Comparison of ENCODE assay signal across 13 cellular contexts in the genomic region with DNA sequence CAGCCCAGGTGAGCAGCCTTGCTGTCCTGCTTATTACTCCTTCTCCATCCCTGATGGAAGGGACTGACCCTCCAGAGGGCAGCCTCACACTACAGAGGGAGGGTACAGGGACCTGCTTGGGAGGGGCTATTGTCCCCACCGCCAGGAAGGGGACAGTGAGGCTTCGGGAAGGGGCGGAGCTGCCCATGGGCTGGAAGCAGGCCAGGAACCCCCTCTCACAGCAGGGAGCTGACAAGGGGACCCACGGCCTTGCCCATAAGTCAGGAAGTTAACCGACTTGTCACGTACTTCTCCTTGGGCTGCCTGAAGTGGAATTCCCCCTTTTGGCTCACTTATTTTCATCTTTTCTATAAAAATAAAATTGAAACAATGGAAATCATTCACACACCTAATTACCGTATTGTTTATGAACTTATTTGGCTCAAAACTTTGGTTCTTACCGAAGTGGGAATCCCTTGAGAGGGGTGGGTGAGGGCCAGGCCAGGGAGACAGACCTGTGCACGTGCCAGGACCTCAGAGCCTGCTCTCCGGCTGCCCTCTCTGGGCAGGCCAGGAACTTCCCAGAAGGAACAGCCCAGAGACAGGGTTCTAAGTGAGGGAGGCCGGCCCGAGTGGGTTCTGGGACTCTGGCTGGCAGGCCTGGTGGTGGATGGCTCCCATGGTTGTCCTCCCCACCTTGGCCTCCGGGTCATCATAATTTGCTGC. TPM values are rescaled to one million over a fixed set of nuclear protein-coding genes. Genes with fewer than 3 reads are reported as not detected.
DNase-seq lines count a peak whose midpoint lies in the region; ATAC-seq and TF ChIP-seq lines count a peak whose summit lies in the region.
"Had no signal": no experiment of that assay in that cellular context is flagged by ENCODE, and none has a peak within 500 bp of the region (broad histone marks: within the 10 kb centered on the region; RNA-seq: fewer than 3 reads in every experiment).

No MANE protein-coding gene starts in this region.

- H3K9ac ChIP-seq in mesenchymal stem cell (ENCODE audit: low read length): no peak overlapping the region

- H2BK120ac ChIP-seq in mesenchymal stem cell (ENCODE audit: low read depth, low read length): no peak overlapping the region

- H3K36me3 ChIP-seq in mesenchymal stem cell (ENCODE audit: control insufficient read depth in 1 of 2, insufficient read depth in 2 of 2, low read depth in 1 of 2, low read length in 2 of 2): no peaks in the 10 kb centered on the region
- H3K36me3 ChIP-seq in vagina: no peaks in the 10 kb centered on the region

- H3K14ac ChIP-seq in mesenchymal stem cell (ENCODE audit: low read length in 2 of 2): no peak overlapping the region

- TF ChIP-seq POLR2A in vagina (IDR thresholded peaks at IDR 0.05) (no peak), lower leg skin (IDR thresholded peaks at IDR 0.05) (no peak)

- no peak overlapping the region for H2BK12ac ChIP-seq in mesenchymal stem cell (ENCODE audit: low read length in 2 of 2)

- no peak for TF ChIP-seq CTCF in vagina (IDR thresholded peaks at IDR 0.05)
- no peak for TF ChIP-seq CTCF in lower leg skin (IDR thresholded peaks at IDR 0.05)

- H2AFZ ChIP-seq in mesenchymal stem cell (ENCODE audit: low read depth, low read length): no peak overlapping the region

- H4K91ac ChIP-seq in mesenchymal stem cell (ENCODE audit: low read length): no peak overlapping the region

- H3K4me3 ChIP-seq in mesenchymal stem cell (ENCODE audit: insufficient read depth in 1 of 2, low read depth in 1 of 2, low read length in 2 of 2): no peak overlapping the region
- H3K4me3 ChIP-seq in vagina: no peak overlapping the region
- no peak overlapping the region for H3K4me3 ChIP-seq in lower leg skin (ENCODE audit: low read depth, poor library complexity, severe bottlenecking)

- H2BK15ac ChIP-seq in mesenchymal stem cell (ENCODE audit: low read depth, poor library complexity, severe bottlenecking): peak overlapping the region; percentile 34

- peak overlapping the region; percentile 20 for H4K8ac ChIP-seq in mesenchymal stem cell (ENCODE audit: low read length)

- peaks cover 15% of the 10 kb centered on the region for H3K27me3 Mint-ChIP-seq in activated naive CD8-positive, alpha-beta T cell treated with anti-CD3 and anti-CD28 coated beads, Interleukin-2, amount 50 U/mL, for 24 hours
- H3K27me3 Mint-ChIP-seq in activated naive CD8-positive, alpha-beta T cell treated with anti-CD3 and anti-CD28 coated beads for 36 hours: peaks cover 14% of the 10 kb centered on the region
- peaks cover 37% of the 10 kb centered on the region for H3K27me3 Mint-ChIP-seq in dendritic cell treated with granulocyte-macrophage colony-stimulating factor and Interleukin-4, amounts not matched to agents 40 ng/mL and 50 ng/mL, for 4 days

- no peak overlapping the region for H2AK5ac ChIP-seq in mesenchymal stem cell (ENCODE audit: low read length, severe bottlenecking)

- no peak overlapping the region for H2BK5ac ChIP-seq in mesenchymal stem cell (ENCODE audit: low read depth, low read length, poor library complexity, severe bottlenecking)

- H3K4me2 ChIP-seq in mesenchymal stem cell (ENCODE audit: low read length, poor library complexity, severe bottlenecking): no peak overlapping the region

- H3K18ac ChIP-seq in mesenchymal stem cell (ENCODE audit: low read depth in 1 of 2, low read length in 2 of 2): no peak overlapping the region

- H3K27ac ChIP-seq in mesenchymal stem cell (ENCODE audit: low read length, poor library complexity, severe bottlenecking) (no peak overlapping the region), vagina (peak overlapping the region; percentile 60)

- H3K4ac ChIP-seq in mesenchymal stem cell (ENCODE audit: low read depth in 1 of 2, low read length in 2 of 2): peak overlapping the region in 1 of 2 experiments; percentile 17

- no peaks in the 10 kb centered on the region for H3K9me3 ChIP-seq in mesenchymal stem cell (ENCODE audit: control insufficient read depth, low read length)
- no peaks in the 10 kb centered on the region for H3K9me3 ChIP-seq in vagina

- H3K36me3 Mint-ChIP-seq in activated naive CD8-positive, alpha-beta T cell treated with anti-CD3 and anti-CD28 coated beads, Interleukin-2, amount 50 U/mL, for 24 hours (ENCODE audit: low read depth): no peaks in the 10 kb centered on the region
- no peaks in the 10 kb centered on the region for H3K36me3 Mint-ChIP-seq in activated naive CD8-positive, alpha-beta T cell treated with anti-CD3 and anti-CD28 coated beads for 36 hours
- H3K36me3 Mint-ChIP-seq in dendritic cell treated with granulocyte-macrophage colony-stimulating factor and Interleukin-4, amounts not matched to agents 40 ng/mL and 50 ng/mL, for 4 days (ENCODE audit: low read depth): no peaks in the 10 kb centered on the region

- intact Hi-C loops in dendritic cell treated with granulocyte-macrophage colony-stimulating factor and Interleukin-4, amounts not matched to agents 40 ng/mL and 50 ng/mL, for 4 days (cut with micrococcal nuclease): no loop called here
- intact Hi-C loops in vagina (cut with DNase I): no loop called here
- intact Hi-C loops in lower leg skin (cut with DNase I; ENCODE audit: low total_unique reads): no loop called here

- DNase-seq in activated naive CD8-positive, alpha-beta T cell treated with anti-CD3 and anti-CD28 coated beads, Interleukin-2, amount 50 U/mL, for 24 hours: no peak
- no peak for DNase-seq in activated naive CD8-positive, alpha-beta T cell treated with anti-CD3 and anti-CD28 coated beads for 36 hours
- DNase-seq in mesenchymal stem cell: no peak
- DNase-seq in vagina (ENCODE audit: extremely low spot score in 2 of 2): no peak
- no peak for DNase-seq in lower leg skin (ENCODE audit: low spot score in 2 of 2)
- no peak for DNase-seq in activated naive CD4-positive, alpha-beta T cell treated with Interleukin-2 at 50 U/mL for 16 hours
- DNase-seq: activated naive CD4-positive, alpha-beta T cell treated with anti-CD3 and anti-CD28 coated beads, Interleukin-2, amount 50 U/mL, for 16 hours; NCI-H2081 treated with DMSO at 0.1 percent for 48 hours; stimulated activated CD4-positive, alpha-beta T cell treated with anti-CD3 and anti-CD28 coated beads, Interleukin-1b, Interleukin-23, amount 100 ng/mL, for 48 hours; T1000 had no signal

- H3K23ac ChIP-seq in mesenchymal stem cell (ENCODE audit: low read length in 2 of 2): no peak overlapping the region

- WGBS in mesenchymal stem cell: 63% methylated on average over 12 of the region's 13 CpGs
- WGBS in lower leg skin, 2 donors: 60 to 66% methylated on average over 13 of the region's 13 CpGs

- no peaks in the 10 kb centered on the region for H3K79me1 ChIP-seq in mesenchymal stem cell (replicated peaks; ENCODE audit: low read length, poor library complexity, severe bottlenecking)

- H3K4me1 ChIP-seq in mesenchymal stem cell (ENCODE audit: control insufficient read depth, insufficient read depth, low read depth, low read length) (peaks cover 17% of the 10 kb centered on the region), vagina (peaks cover 20% of the 10 kb centered on the region)

- H3K4me3 Mint-ChIP-seq in activated naive CD8-positive, alpha-beta T cell treated with anti-CD3 and anti-CD28 coated beads, Interleukin-2, amount 50 U/mL, for 24 hours: no peak overlapping the region
- no peak overlapping the region for H3K4me3 Mint-ChIP-seq in activated naive CD8-positive, alpha-beta T cell treated with anti-CD3 and anti-CD28 coated beads for 36 hours
- no peak overlapping the region for H3K4me3 Mint-ChIP-seq in dendritic cell treated with granulocyte-macrophage colony-stimulating factor and Interleukin-4, amounts not matched to agents 40 ng/mL and 50 ng/mL, for 4 days

- no peak overlapping the region for H3K27ac Mint-ChIP-seq in activated naive CD8-positive, alpha-beta T cell treated with anti-CD3 and anti-CD28 coated beads, Interleukin-2, amount 50 U/mL, for 24 hours
- no peak overlapping the region for H3K27ac Mint-ChIP-seq in activated naive CD8-positive, alpha-beta T cell treated with anti-CD3 and anti-CD28 coated beads for 36 hours
- peak overlapping the region; percentile 33 for H3K27ac Mint-ChIP-seq in dendritic cell treated with granulocyte-macrophage colony-stimulating factor and Interleukin-4, amounts not matched to agents 40 ng/mL and 50 ng/mL, for 4 days

- H3K4me1 Mint-ChIP-seq in activated naive CD8-positive, alpha-beta T cell treated with anti-CD3 and anti-CD28 coated beads, Interleukin-2, amount 50 U/mL, for 24 hours: peaks cover 9% of the 10 kb centered on the region
- no peaks in the 10 kb centered on the region for H3K4me1 Mint-ChIP-seq in activated naive CD8-positive, alpha-beta T cell treated with anti-CD3 and anti-CD28 coated beads for 36 hours
- peaks cover 58% of the 10 kb centered on the region for H3K4me1 Mint-ChIP-seq in dendritic cell treated with granulocyte-macrophage colony-stimulating factor and Interleukin-4, amounts not matched to agents 40 ng/mL and 50 ng/mL, for 4 days (ENCODE audit: low read depth)

- ATAC-seq in activated naive CD8-positive, alpha-beta T cell treated with anti-CD3 and anti-CD28 coated beads, Interleukin-2, amount 50 U/mL, for 24 hours: peak; percentile 8
- ATAC-seq in HG02884 (IDR thresholded peaks at IDR 0.05; ENCODE audit: unreplicated experiment): no peak
- ATAC-seq: esophagus mucosa had no signal

- H3K27me3 ChIP-seq in mesenchymal stem cell (ENCODE audit: control insufficient read depth in 1 of 2, insufficient read depth in 1 of 2, low read length in 2 of 2) (peaks cover 18 to 43% of the 10 kb centered on the region in 2 experiments), vagina (no peaks in the 10 kb centered on the region)

- H3K9me3 Mint-ChIP-seq in activated naive CD8-positive, alpha-beta T cell treated with anti-CD3 and anti-CD28 coated beads, Interleukin-2, amount 50 U/mL, for 24 hours: no peaks in the 10 kb centered on the region
- H3K9me3 Mint-ChIP-seq in activated naive CD8-positive, alpha-beta T cell treated with anti-CD3 and anti-CD28 coated beads for 36 hours: no peaks in the 10 kb centered on the region
- no peaks in the 10 kb centered on the region for H3K9me3 Mint-ChIP-seq in dendritic cell treated with granulocyte-macrophage colony-stimulating factor and Interleukin-4, amounts not matched to agents 40 ng/mL and 50 ng/mL, for 4 days

RNA-seq across cellular contexts. Expression of gene MGAT3, which starts 5.8 kb away (rescaled TPM):
- total RNA-seq in activated naive CD8-positive, alpha-beta T cell treated with anti-CD3 and anti-CD28 coated beads for 36 hours: 1 to 10 TPM; 1.0 to 1.2 TPM
- polyA plus RNA-seq in mesenchymal stem cell (2013, experiment 1 of 2): 2.1 TPM
- polyA plus RNA-seq in mesenchymal stem cell (2013, experiment 2 of 2): 2.0 TPM
- 0.98 TPM for total RNA-seq in vagina
- total RNA-seq in lower leg skin: 1 to 10 TPM; 1.2 to 5.5 (median 3.2) TPM

RNA-seq across cellular contexts. Expression of gene MIEF1, which starts 39.5 kb away (rescaled TPM):
- total RNA-seq in activated naive CD8-positive, alpha-beta T cell treated with anti-CD3 and anti-CD28 coated beads for 36 hours: 10 to 100 TPM; 62.9 to 65.0 TPM
- 19.0 TPM for polyA plus RNA-seq in mesenchymal stem cell (2013, experiment 1 of 2)
- polyA plus RNA-seq in mesenchymal stem cell (2013, experiment 2 of 2): 19.9 TPM
- 18.9 TPM for total RNA-seq in vagina
- total RNA-seq in lower leg skin: 10 to 100 TPM; 12.8 to 27.1 (median 20.2) TPM

RNA-seq across cellular contexts. Expression of gene ATF4, which starts 57.8 kb away (rescaled TPM):
- total RNA-seq in activated naive CD8-positive, alpha-beta T cell treated with anti-CD3 and anti-CD28 coated beads for 36 hours: 100 to 1,000 TPM; 806 to 814 TPM
- polyA plus RNA-seq in mesenchymal stem cell (2013, experiment 1 of 2): 513 TPM
- polyA plus RNA-seq in mesenchymal stem cell (2013, experiment 2 of 2): 503 TPM
- total RNA-seq in vagina (246 TPM), lower leg skin (100 to 1,000 TPM; 214 to 336 (median 309) TPM)
